9 cellular contexts compared by ENCODE assay signal in the genomic region with DNA sequence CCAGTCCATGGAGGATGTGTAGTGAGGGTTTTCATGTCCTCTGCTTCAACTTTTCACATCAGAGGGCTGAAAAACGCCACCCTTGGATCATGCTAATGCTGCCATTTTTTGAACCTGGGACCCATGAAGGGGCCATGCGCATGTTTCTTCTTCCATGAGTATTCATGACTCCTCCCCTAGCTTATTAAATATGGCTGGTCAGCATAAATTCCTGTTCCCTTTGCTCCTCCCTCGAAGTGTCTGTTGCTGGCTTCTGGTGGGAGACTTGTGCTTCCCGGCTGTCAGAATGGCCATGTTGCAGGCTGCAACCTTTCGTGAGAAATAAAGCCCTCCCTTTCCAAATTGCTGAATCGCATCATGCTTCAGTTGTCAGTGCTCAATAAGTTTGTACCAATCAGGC.
"Had no signal": no experiment of that assay in that cellular context is flagged by ENCODE, and none has a peak within 500 bp of the region (broad histone marks: within the 10 kb centered on the region; RNA-seq: fewer than 3 reads in every experiment).

No MANE protein-coding gene starts in this region.

- H3K27ac ChIP-seq: KMS-11 had no signal

- H3K9me3 ChIP-seq: HAP-1 had no signal

- H3K4me2 ChIP-seq: KMS-11 had no signal

- H3K4me1 ChIP-seq: HAP-1 had no signal

- ATAC-seq: HCT116 had no signal

- H3K9me3 Mint-ChIP-seq: HFFc6 had no signal

- H3K4me3 Mint-ChIP-seq: HFFc6 had no signal

- H3K4me3 ChIP-seq: HAP-1 had no signal

- H3K27ac Mint-ChIP-seq: HFFc6 had no signal

- H3K36me3 ChIP-seq: HAP-1 had no signal

- FAIRE-seq: HTR-8/SVneo had no signal

- H3K9ac ChIP-seq: KMS-11 had no signal

- DNase-seq: GOT3, H7, HFFc6, Karpas-422, KBM-7 had no signal
